Comparison of ENCODE assay signal across 8 cellular contexts in genomic region chr1:17440074-17440826, GRCh38. TPM values are rescaled to one million over a fixed set of nuclear protein-coding genes. Genes with fewer than 3 reads are reported as not detected.
A peak's percentile ranks its signal among the peaks of the same experiment; 100 is the strongest.
DNase-seq lines count a peak whose midpoint lies in the region; ATAC-seq and TF ChIP-seq lines count a peak whose summit lies in the region.

No MANE protein-coding gene starts in this region.

- peaks cover 2% of the 10 kb centered on the region for H3K36me3 Mint-ChIP-seq in nephron (ENCODE audit: low read depth)

- H3K27me3 Mint-ChIP-seq in nephron (ENCODE audit: low read depth): peaks cover 21% of the 10 kb centered on the region

- H3K9me3 ChIP-seq in MG63: no peaks in the 10 kb centered on the region

- H3K27ac ChIP-seq in C4-2B (peak overlapping the region; percentile 96), dorsolateral prefrontal cortex (peak overlapping the region in 41 of 59 donors; percentile 9 to 93 (median 67))

- H3K4me3 Mint-ChIP-seq in nephron: peak overlapping the region; percentile 82 to 97 (median 83)

- intact Hi-C loops in dorsolateral prefrontal cortex (cut with DNase I): no loop called here

- DNase-seq in MG63 (no peak), dorsolateral prefrontal cortex (no peak), NOMO-1 treated with DMSO at 0.1 percent for 48 hours (lab: John Stamatoyannopoulos, UW; ENCODE audit: unreplicated experiment) (no peak), iPS-NIHi11 (ENCODE audit: low spot score) (no peak)

- H3K4me3 ChIP-seq in MG63 (peak overlapping the region; percentile 81), dorsolateral prefrontal cortex (peak overlapping the region; percentile 32 to 87 (median 70))

- H3K27me3 ChIP-seq in MG63 (no peaks in the 10 kb centered on the region), dorsolateral prefrontal cortex (no peaks in the 10 kb centered on the region)

- H3K9me3 Mint-ChIP-seq in nephron: no peaks in the 10 kb centered on the region

- peaks cover 22% of the 10 kb centered on the region for H3K4me1 Mint-ChIP-seq in nephron

- ATAC-seq in GM21367 (IDR thresholded peaks at IDR 0.05; ENCODE audit: unreplicated experiment) (no peak), GM18868 (IDR thresholded peaks at IDR 0.05; ENCODE audit: unreplicated experiment) (no peak)

- H3K27ac Mint-ChIP-seq in nephron: peak overlapping the region; percentile 93 to 98 (median 97)

- TF ChIP-seq CTCF in C4-2B (conservative IDR thresholded peaks at IDR 0.05) (no peak), dorsolateral prefrontal cortex (IDR thresholded peaks at IDR 0.05 in 54 of 56, conservative IDR thresholded peaks at IDR 0.05 in 2 of 56; ENCODE audit: low read depth in 1 of 56, partially characterized antibody in 56 of 56) (no peak), nephron (IDR thresholded peaks at IDR 0.05; ENCODE audit: unreplicated experiment in 3 of 3) (no peak)

- peaks cover 20% of the 10 kb centered on the region for H3K36me3 ChIP-seq in MG63

RNA-seq across cellular contexts. Expression of gene RCC2, which starts 0.8 kb away (rescaled TPM):
- 99.2 and 108 TPM in 2 replicates for total RNA-seq in MG63 (2014; rRNA removed; shearing (Covaris generic); ENCODE audit: low replicate concordance)
- total RNA-seq in dorsolateral prefrontal cortex: 10 to 100 TPM; 22.3 to 50.7 (median 35.3) TPM
